ENCODE assay signal across 8 cellular contexts in genomic region chr7:144195212-144195872, GRCh38. TPM values are rescaled to one million over a fixed set of nuclear protein-coding genes. Genes with fewer than 3 reads are reported as not detected.
A peak's percentile ranks its signal among the peaks of the same experiment; 100 is the strongest.
DNase-seq lines count a peak whose midpoint lies in the region; ATAC-seq and TF ChIP-seq lines count a peak whose summit lies in the region.
"Not testable (repeated sequence)": the region's sequence is repeated elsewhere in the genome, so short reads cannot be mapped to it uniquely, and the experiment has no call there.

Gene ARHGEF35, minus strand, starts transcription at chr7:144195833. Its CDS starts 7,450 bp downstream, at chr7:144188383.

- ATAC-seq in GM18873 (IDR thresholded peaks at IDR 0.05; ENCODE audit: low FRiP score, unreplicated experiment) (peak; percentile 52), GM21619 (IDR thresholded peaks at IDR 0.05; ENCODE audit: unreplicated experiment) (peak; percentile 62), HG03039 (IDR thresholded peaks at IDR 0.05; ENCODE audit: unreplicated experiment) (peak; percentile 59), natural killer cell (peak; percentile 33 to 57 (median 42)), upper lobe of right lung (peak; percentile 95)
- peak; percentile 75 for ATAC-seq in activated T-helper 17 cell treated with anti-CD3 and anti-CD28 coated beads, Interleukin-2, amount 50 U/mL, for 72 hours (replicated peaks)

- not testable (repeated sequence) for H3K9me3 ChIP-seq in upper lobe of right lung

- not testable (repeated sequence) for H3K4me3 ChIP-seq in upper lobe of right lung

- not testable (repeated sequence) for TF ChIP-seq CTCF in glutamatergic neuron (IDR thresholded peaks at IDR 0.05; ENCODE audit: partially characterized antibody, unreplicated experiment); natural killer cell (IDR thresholded peaks at IDR 0.05); upper lobe of right lung (IDR thresholded peaks at IDR 0.05)

- H3K36me3 Mint-ChIP-seq in IgD-negative memory B cell; activated T-helper 17 cell treated with anti-CD3 and anti-CD28 coated beads, Interleukin-2, amount 50 U/mL, for 72 hours (ENCODE audit: low read depth); glutamatergic neuron (ENCODE audit: unreplicated experiment); natural killer cell: not testable (repeated sequence)

- H3K9me3 Mint-ChIP-seq in IgD-negative memory B cell; activated T-helper 17 cell treated with anti-CD3 and anti-CD28 coated beads, Interleukin-2, amount 50 U/mL, for 72 hours; glutamatergic neuron (ENCODE audit: unreplicated experiment); natural killer cell: not testable (repeated sequence)

- intact Hi-C loops in natural killer cell (cut with micrococcal nuclease); upper lobe of right lung (cut with DNase I): not testable (repeated sequence)

- H3K4me3 Mint-ChIP-seq in IgD-negative memory B cell (peak within 1 kb of the TSS; percentile 26 to 68 (median 52)), natural killer cell (peak within 1 kb of the TSS; percentile 73)
- peak within 1 kb of the TSS; percentile 47 for H3K4me3 Mint-ChIP-seq in activated T-helper 17 cell treated with anti-CD3 and anti-CD28 coated beads, Interleukin-2, amount 50 U/mL, for 72 hours
- H3K4me3 Mint-ChIP-seq in glutamatergic neuron (ENCODE audit: unreplicated experiment) = not testable (repeated sequence)

- not testable (repeated sequence) for H3K27me3 ChIP-seq in upper lobe of right lung

- not testable (repeated sequence) for H3K27ac Mint-ChIP-seq in IgD-negative memory B cell; activated T-helper 17 cell treated with anti-CD3 and anti-CD28 coated beads, Interleukin-2, amount 50 U/mL, for 72 hours; glutamatergic neuron (ENCODE audit: unreplicated experiment); natural killer cell

- peak; percentile 17 for DNase-seq in glutamatergic neuron
- DNase-seq in natural killer cell, upper lobe of right lung: not testable (repeated sequence)

- H3K36me3 ChIP-seq in upper lobe of right lung = not testable (repeated sequence)

- H3K27me3 Mint-ChIP-seq in IgD-negative memory B cell; activated T-helper 17 cell treated with anti-CD3 and anti-CD28 coated beads, Interleukin-2, amount 50 U/mL, for 72 hours; glutamatergic neuron (ENCODE audit: unreplicated experiment); natural killer cell (ENCODE audit: low read depth in 2 of 2): not testable (repeated sequence)

- not testable (repeated sequence) for H3K4me1 ChIP-seq in upper lobe of right lung

- not testable (repeated sequence) for H3K27ac ChIP-seq in upper lobe of right lung

- H3K4me1 Mint-ChIP-seq in IgD-negative memory B cell; activated T-helper 17 cell treated with anti-CD3 and anti-CD28 coated beads, Interleukin-2, amount 50 U/mL, for 72 hours; glutamatergic neuron (ENCODE audit: low read depth, unreplicated experiment); natural killer cell: not testable (repeated sequence)

RNA-seq across cellular contexts. Expression of gene ARHGEF35, which starts in this region (rescaled TPM):
- polyA plus RNA-seq in IgD-negative memory B cell = 0.86 TPM
- 1 to 10 TPM; 1.1 to 5.1 TPM for total RNA-seq in activated T-helper 17 cell treated with anti-CD3 and anti-CD28 coated beads, Interleukin-2, amount 50 U/mL, for 72 hours
- total RNA-seq in glutamatergic neuron (ENCODE audit: unreplicated experiment) (0.69 TPM), natural killer cell (1 to 10 TPM in 2 of 3 donors, under 1 TPM in 1; 0.50 to 2.4 (median 1.2) TPM), upper lobe of right lung (11.5 TPM)

Comparison
In these comparisons a context has a peak if more than half of its experiments do, and no peak if none do; other contexts are left out.
1. Peak in DNase-seq in glutamatergic neuron; RNA of the gene not detected or under 1 TPM.
2. ATAC-seq: peak in every context shown above with its lines; median percentile 95 in upper lobe of right lung; 75 in activated T-helper 17 cell treated with anti-CD3 and anti-CD28 coated beads, Interleukin-2, amount 50 U/mL, for 72 hours; 62 in GM21619; 59 in HG03039; 52 in GM18873; 42 in natural killer cell.